Comparison of ENCODE assay signal across 8 cellular contexts in genomic region chr3:50542177-50543034, GRCh38. TPM values are rescaled to one million over a fixed set of nuclear protein-coding genes. Genes with fewer than 3 reads are reported as not detected.
DNase-seq lines count a peak whose midpoint lies in the region; ATAC-seq and TF ChIP-seq lines count a peak whose summit lies in the region.

No MANE protein-coding gene starts in this region.

- H3K27me3 Mint-ChIP-seq in activated T-cell treated with anti-CD3 and anti-CD28 coated beads, Interleukin-2, amount 50 U/mL, for 24 hours, result peaks cover 7% of the 10 kb centered on the region
- H3K27me3 Mint-ChIP-seq in nephron (ENCODE audit: low read depth), result peaks cover 17% of the 10 kb centered on the region

- peak; percentile 86 for TF ChIP-seq RAD21 in HCT116 (IDR thresholded peaks at IDR 0.05; ENCODE audit: low read depth)

- WGBS in suprapubic skin, result 44% methylated on average over 2 of the region's 2 CpGs

- TF ChIP-seq CTCF in BE2C (IDR thresholded peaks at IDR 0.05; ENCODE audit: low read depth, low read length) (peak; percentile 80), HCT116 (IDR thresholded peaks at IDR 0.05 in 2 of 3, conservative IDR thresholded peaks at IDR 0.05 in 1 of 3; ENCODE audit: borderline replicate concordance in 1 of 3, insufficient read depth in 1 of 3, low read depth in 2 of 3, low read length in 2 of 3) (peak; percentile 91 to 94 (median 93)), fibroblast of lung (conservative IDR thresholded peaks at IDR 0.05 in 1 of 2, IDR thresholded peaks at IDR 0.05 in 1 of 2; ENCODE audit: low read depth in 1 of 2, low read length in 2 of 2) (peak; percentile 82 to 95), nephron (IDR thresholded peaks at IDR 0.05; ENCODE audit: unreplicated experiment in 3 of 3) (peak; percentile 80 to 82 (median 81)), suprapubic skin (IDR thresholded peaks at IDR 0.05) (peak; percentile 63 to 84)

- no peaks in the 10 kb centered on the region for H3K9me3 ChIP-seq in BE2C
- H3K9me3 ChIP-seq in HCT116 (ENCODE audit: control insufficient read depth in 1 of 2, insufficient read depth in 1 of 2, low read depth in 1 of 2, low read length in 2 of 2), result no peaks in the 10 kb centered on the region
- H3K9me3 ChIP-seq in fibroblast of lung (ENCODE audit: control insufficient read depth, insufficient read depth, low read depth, low read length), result no peaks in the 10 kb centered on the region
- no peaks in the 10 kb centered on the region for H3K9me3 ChIP-seq in suprapubic skin

- H2AFZ ChIP-seq in HCT116 (ENCODE audit: low read depth, low read length, poor library complexity, severe bottlenecking) (no peak overlapping the region), fibroblast of lung (ENCODE audit: low read length) (no peak overlapping the region)

- no peaks in the 10 kb centered on the region for H3K4me1 Mint-ChIP-seq in activated T-cell treated with anti-CD3 and anti-CD28 coated beads, Interleukin-2, amount 50 U/mL, for 24 hours (ENCODE audit: low read depth)
- peaks cover 7% of the 10 kb centered on the region for H3K4me1 Mint-ChIP-seq in nephron

- no peak overlapping the region for H3K4me3 ChIP-seq in BE2C (ENCODE audit: low read depth, low read length)
- no peak overlapping the region for H3K4me3 ChIP-seq in HCT116 (replicated peaks in 1 of 2; ENCODE audit: low read depth in 1 of 2, low read length in 2 of 2)
- no peak overlapping the region for H3K4me3 ChIP-seq in fibroblast of lung (replicated peaks in 1 of 4; ENCODE audit: control extremely low read depth in 1 of 4, insufficient read depth in 1 of 4, low read depth in 3 of 4, low read length in 4 of 4)
- H3K4me3 ChIP-seq in suprapubic skin, result no peak overlapping the region

- H3K36me3 ChIP-seq in BE2C, result no peaks in the 10 kb centered on the region
- no peaks in the 10 kb centered on the region for H3K36me3 ChIP-seq in HCT116 (ENCODE audit: control insufficient read depth in 1 of 2, insufficient read depth in 2 of 2, low read length in 2 of 2)
- no peaks in the 10 kb centered on the region for H3K36me3 ChIP-seq in fibroblast of lung (ENCODE audit: control insufficient read depth, insufficient read depth, low read length)
- no peaks in the 10 kb centered on the region for H3K36me3 ChIP-seq in suprapubic skin

- H3K4me1 ChIP-seq in BE2C (peaks cover 16% of the 10 kb centered on the region), HCT116 (ENCODE audit: control insufficient read depth in 1 of 2, insufficient read depth in 2 of 2, low read length in 2 of 2) (peaks cover 0 to 11% of the 10 kb centered on the region in 2 experiments; a peak in 2 of 4 replicates), fibroblast of lung (ENCODE audit: control insufficient read depth, extremely low read depth, insufficient read depth, low read length) (no peaks in the 10 kb centered on the region), suprapubic skin (peaks cover 14% of the 10 kb centered on the region)

- intact Hi-C loops in HCT116 (cut with micrococcal nuclease), result loop anchor here (1.0 kb wide), 2 partner anchors 23 to 106 kb away; no protein-coding TSS in a partner anchor

- H4K20me1 ChIP-seq in HCT116 (ENCODE audit: insufficient read depth) (no peaks in the 10 kb centered on the region), fibroblast of lung (ENCODE audit: control insufficient read depth, extremely low read depth, insufficient read depth, low read length) (no peaks in the 10 kb centered on the region)

- BruUV-seq in HCT116 (replicated peaks; lab: Mats Ljungman, UMichigan), result no TSS peak

- RAD21 ChIA-PET in HCT116 (lab: Charles Lee; ENCODE audit: low non-redundant PET in 1 of 2, low total read pairs in 2 of 2, uncharacterized antibody in 2 of 2, unreplicated experiment in 2 of 2), result interaction anchor here (0.7 to 1.1 kb wide), 5 partner anchors 9 to 196 kb away, joined by 3 to 6 read pairs (median 3); no protein-coding TSS in a partner anchor

- ATAC-seq in HCT116, result peak; percentile 91
- no peak for ATAC-seq in HG03045 (IDR thresholded peaks at IDR 0.05; ENCODE audit: unreplicated experiment)

- H3K27me3 ChIP-seq in BE2C, result no peaks in the 10 kb centered on the region
- peaks cover 6% of the 10 kb centered on the region; the same call in 1 of the 2 replicates for H3K27me3 ChIP-seq in HCT116 (ENCODE audit: insufficient read depth, low read length)
- peaks cover 3% of the 10 kb centered on the region for H3K27me3 ChIP-seq in fibroblast of lung (ENCODE audit: control insufficient read depth, insufficient read depth, low read length)
- no peaks in the 10 kb centered on the region for H3K27me3 ChIP-seq in suprapubic skin

- H3K4me2 ChIP-seq in HCT116 (ENCODE audit: low read length) (no peak overlapping the region), fibroblast of lung (ENCODE audit: extremely low read depth, insufficient read depth, low read length) (no peak overlapping the region)

- TF ChIP-seq POLR2A in HCT116 (IDR thresholded peaks at IDR 0.05; ENCODE audit: borderline replicate concordance, extremely low read depth, insufficient read depth, insufficient read length) (no peak), suprapubic skin (IDR thresholded peaks at IDR 0.05) (no peak)

- H3K9me2 ChIP-seq in HCT116 (ENCODE audit: insufficient read depth), result no peaks in the 10 kb centered on the region

- H3K9me3 Mint-ChIP-seq in activated T-cell treated with anti-CD3 and anti-CD28 coated beads, Interleukin-2, amount 50 U/mL, for 24 hours, result no peaks in the 10 kb centered on the region
- H3K9me3 Mint-ChIP-seq in nephron, result no peaks in the 10 kb centered on the region

- no peak for TF ChIP-seq EP300 in suprapubic skin (IDR thresholded peaks at IDR 0.05)

- H3K27ac ChIP-seq in HCT116 (ENCODE audit: low read depth, low read length) (no peak overlapping the region), fibroblast of lung (ENCODE audit: insufficient read depth, low read length) (no peak overlapping the region), suprapubic skin (no peak overlapping the region)

- peak; percentile 60 for DNase-seq in BE2C
- DNase-seq in HCT116 (ENCODE audit: low read depth, low spot score), result peak; percentile 41
- peak; percentile 53 for DNase-seq in OCI-M1 (lab: John Stamatoyannopoulos, UW)
- peak; percentile 80 for DNase-seq in activated T-cell treated with anti-CD3 and anti-CD28 coated beads, Interleukin-2, amount 50 U/mL, for 24 hours
- DNase-seq in fibroblast of lung (ENCODE audit: low read depth in 2 of 2), result peak; percentile 20 to 58
- no peak for DNase-seq in suprapubic skin (ENCODE audit: low spot score in 2 of 2)

- POLR2A ChIA-PET in HCT116 (lab: Charles Lee), result interaction anchor here (1.0 to 1.2 kb wide), 3 partner anchors 192 to 195 kb away, joined by 3 to 5 read pairs (median 4); partner anchors contain the start of genes CYB561D2 and NPRL2

- no peaks in the 10 kb centered on the region for H3K36me3 Mint-ChIP-seq in activated T-cell treated with anti-CD3 and anti-CD28 coated beads, Interleukin-2, amount 50 U/mL, for 24 hours (ENCODE audit: low read depth)
- H3K36me3 Mint-ChIP-seq in nephron (ENCODE audit: low read depth), result no peaks in the 10 kb centered on the region

- H3K4me3 Mint-ChIP-seq in activated T-cell treated with anti-CD3 and anti-CD28 coated beads, Interleukin-2, amount 50 U/mL, for 24 hours, result no peak overlapping the region
- H3K4me3 Mint-ChIP-seq in nephron, result no peak overlapping the region

- CTCF ChIA-PET in HCT116 (lab: Charles Lee), result interaction anchor here (0.6 to 2.6 kb wide), 16 partner anchors 9 to 214 kb away, joined by 3 to 25 read pairs (median 4); partner anchors contain the start of genes CISH, CYB561D2, NPRL2 and TUSC2

- H3K9ac ChIP-seq in HCT116 (ENCODE audit: low read length), result no peak overlapping the region
- H3K9ac ChIP-seq in fibroblast of lung (ENCODE audit: insufficient read depth, low read length), result no peak overlapping the region

- no peaks in the 10 kb centered on the region for H3K79me2 ChIP-seq in HCT116 (ENCODE audit: insufficient read depth, low read length)
- H3K79me2 ChIP-seq in fibroblast of lung (ENCODE audit: control insufficient read depth, insufficient read depth, low read length), result no peaks in the 10 kb centered on the region

- H3K27ac Mint-ChIP-seq in activated T-cell treated with anti-CD3 and anti-CD28 coated beads, Interleukin-2, amount 50 U/mL, for 24 hours, result no peak overlapping the region
- H3K27ac Mint-ChIP-seq in nephron, result peak overlapping the region in 1 of 3 experiments; percentile 43

TF ChIP-seq in HCT116, 20 proteins besides CTCF, POLR2A, EP300 and RAD21:
- no peak for TF ChIP-seq CBX3 (IDR thresholded peaks at IDR 0.05; ENCODE audit: low read depth)

RNA-seq across cellular contexts. Expression of gene C3orf18, which starts 25.1 kb away (rescaled TPM):
- polyA plus RNA-seq in BE2C (2012; ENCODE audit: insufficient read depth, insufficient read length, low read depth), result 4.3 TPM
- total RNA-seq in HCT116 (2021; ENCODE audit: unreplicated experiment) (10.1 TPM), fibroblast of lung (14.1 and 25.8 TPM in 2 replicates), suprapubic skin (1 to 10 TPM; 1.3 to 3.7 (median 2.2) TPM)
- 9.5 and 10.5 TPM in 2 replicates for polyA plus RNA-seq in HCT116 (2012)
- polyA plus RNA-seq in fibroblast of lung, result 8.7 and 9.4 TPM in 2 replicates
- 8.9 and 10.1 TPM in 2 replicates for polyA plus RNA-seq in fibroblast of lung (2012)
- polyA minus RNA-seq in fibroblast of lung (ENCODE audit: low replicate concordance), result 13.2 and 18.4 TPM in 2 replicates

RNA-seq across cellular contexts. Expression of gene HEMK1, which starts 26.9 kb away (rescaled TPM):
- 20.3 TPM for polyA plus RNA-seq in BE2C (2012; ENCODE audit: insufficient read depth, insufficient read length, low read depth)
- total RNA-seq in HCT116 (2021; ENCODE audit: unreplicated experiment), result 20.5 TPM
- 11.3 and 15.1 TPM in 2 replicates for polyA plus RNA-seq in HCT116 (2012)
- total RNA-seq in fibroblast of lung, result 8.2 and 12.7 TPM in 2 replicates
- 6.1 and 8.4 TPM in 2 replicates for polyA plus RNA-seq in fibroblast of lung
- 11.9 and 14.5 TPM in 2 replicates for polyA plus RNA-seq in fibroblast of lung (2012)
- 14.7 and 18.1 TPM in 2 replicates for polyA minus RNA-seq in fibroblast of lung (ENCODE audit: low replicate concordance)
- 10 to 100 TPM in 1 of 4 donors, 1 to 10 TPM in 3; 3.8 to 10.6 (median 8.4) TPM for total RNA-seq in suprapubic skin

RNA-seq across cellular contexts. Expression of gene CACNA2D2, which starts 39.0 kb away (rescaled TPM):
- polyA plus RNA-seq in BE2C (2012; ENCODE audit: insufficient read depth, insufficient read length, low read depth), result 52.0 TPM
- total RNA-seq in HCT116 (2021; ENCODE audit: unreplicated experiment), result 10.2 TPM
- 10.1 and 10.7 TPM in 2 replicates for polyA plus RNA-seq in HCT116 (2012)
- under 0.01 TPM in 1 of 2 replicates, not detected in the other for total RNA-seq in fibroblast of lung
- polyA plus RNA-seq in fibroblast of lung, result 0.02 and 0.06 TPM in 2 replicates
- 0.13 TPM in 1 of 2 replicates, not detected in the other for polyA plus RNA-seq in fibroblast of lung (2012)
- 0.33 TPM in 1 of 2 replicates, not detected in the other for polyA minus RNA-seq in fibroblast of lung (ENCODE audit: low replicate concordance)
- 1 to 10 TPM; 1.4 to 5.6 (median 1.7) TPM for total RNA-seq in suprapubic skin

Comparison
In these comparisons a context has a peak if more than half of its experiments do, and no peak if none do; other contexts are left out.
1. DNase-seq: peak in BE2C (single experiment), HCT116 (single experiment), OCI-M1 (single experiment), activated T-cell treated with anti-CD3 and anti-CD28 coated beads, Interleukin-2, amount 50 U/mL, for 24 hours (single experiment) and fibroblast of lung (2 of 2); none in suprapubic skin (0 of 2).
2. Peak in every context shown above with its lines, with median percentiles within 50 percentile points of each other: CTCF ChIP-seq.